ENCODE assay signal across 10 cellular contexts in genomic region chrX:128106630-128107029, GRCh38. TPM values are rescaled to one million over a fixed set of nuclear protein-coding genes. Genes with fewer than 3 reads are reported as not detected.
DNase-seq lines count a peak whose midpoint lies in the region; ATAC-seq, FAIRE-seq and TF ChIP-seq lines count a peak whose summit lies in the region.
"Had no signal": no experiment of that assay in that cellular context is flagged by ENCODE, and none has a peak within 500 bp of the region (broad histone marks: within the 10 kb centered on the region; RNA-seq: fewer than 3 reads in every experiment).

No MANE protein-coding gene starts in this region.

- H3K27me3 ChIP-seq in DND-41 (ENCODE audit: insufficient read depth, low read length, poor library complexity), result no peaks in the 10 kb centered on the region
- no peaks in the 10 kb centered on the region for H3K27me3 ChIP-seq in SK-N-SH (ENCODE audit: insufficient read depth)
- no peaks in the 10 kb centered on the region for H3K27me3 ChIP-seq in HepG2 (ENCODE audit: control insufficient read depth in 1 of 2, insufficient read depth in 2 of 2, low read length in 2 of 2)

- H3K79me2 ChIP-seq in DND-41 (ENCODE audit: insufficient read depth, low read length), result no peaks in the 10 kb centered on the region
- no peaks in the 10 kb centered on the region for H3K79me2 ChIP-seq in SK-N-SH (ENCODE audit: insufficient read depth)
- H3K79me2 ChIP-seq in HepG2 (ENCODE audit: insufficient read depth, low read length), result no peaks in the 10 kb centered on the region

- H3K4me2 ChIP-seq in DND-41 (ENCODE audit: insufficient read depth, low read length), result no peak overlapping the region
- H3K4me2 ChIP-seq in SK-N-SH, result no peak overlapping the region
- H3K4me2 ChIP-seq in HepG2 (ENCODE audit: low read depth, low read length), result no peak overlapping the region

- H3K9ac ChIP-seq in DND-41 (ENCODE audit: low read depth, low read length), result no peak overlapping the region
- no peak overlapping the region for H3K9ac ChIP-seq in SK-N-SH
- no peak overlapping the region for H3K9ac ChIP-seq in HepG2 (ENCODE audit: insufficient read depth, low read depth, low read length)

- CTCF ChIA-PET in SK-N-SH (lab: Yijun Ruan, JAX), result interaction anchor here (0.8 to 2.1 kb wide), 6 partner anchors 71 to 1253 kb away, joined by 3 to 8 read pairs (median 4); no protein-coding TSS in a partner anchor
- CTCF ChIA-PET in HepG2 (lab: Yijun Ruan, JAX; ENCODE audit: low intra/inter-chr PET ratio, low total read pairs), result no interaction called here

- no peak for TF ChIP-seq POLR2A in HepG2 (IDR thresholded peaks at IDR 0.05; ENCODE audit: insufficient read depth in 1 of 2, low read depth in 2 of 2, low read length in 2 of 2)

- TF ChIP-seq RAD21 in SK-N-SH (IDR thresholded peaks at IDR 0.05; ENCODE audit: low read length) (peak; percentile 70), HepG2 (CRISPR knock-in tag; IDR thresholded peaks at IDR 0.05) (no peak)

- in situ Hi-C loops in HepG2 (cut with HindIII; ENCODE audit: extremely low pct_ligation_motif_present, low pct_unique_long_range_greater_than_20kb), result no loop called here

- H3K36me3 ChIP-seq in DND-41 (ENCODE audit: insufficient read depth, low read length) (no peaks in the 10 kb centered on the region), SK-N-SH (replicated peaks in 1 of 2; ENCODE audit: control insufficient read depth in 1 of 2, insufficient read depth in 2 of 2, low read length in 1 of 2) (no peaks in the 10 kb centered on the region), HepG2 (replicated peaks in 1 of 2; ENCODE audit: control insufficient read depth in 1 of 2, insufficient read depth in 2 of 2, low read length in 2 of 2) (no peaks in the 10 kb centered on the region)

- ATAC-seq in DND-41 (ENCODE audit: insufficient read depth, low read depth) (no peak), HepG2 (peak; percentile 85), GM19397 (IDR thresholded peaks at IDR 0.05; ENCODE audit: unreplicated experiment) (no peak)

- no peak overlapping the region for H2AFZ ChIP-seq in DND-41 (ENCODE audit: low read depth, low read length)
- no peak overlapping the region for H2AFZ ChIP-seq in SK-N-SH (ENCODE audit: low read depth)
- no peak overlapping the region for H2AFZ ChIP-seq in HepG2 (ENCODE audit: low read length)

- WGBS in SK-N-SH (ENCODE audit: low lambda C conversion rate), result 0% methylated on average over 1 of the region's 1 CpG
- 0% methylated on average over 1 of the region's 1 CpG for WGBS in HepG2 (ENCODE audit: low lambda C conversion rate)

- TF ChIP-seq CTCF in DND-41 (IDR thresholded peaks at IDR 0.05; ENCODE audit: borderline replicate concordance, extremely low read depth, low read length, poor library complexity, severe bottlenecking) (peak; percentile 53), LNCaP clone FGC (IDR thresholded peaks at IDR 0.05; ENCODE audit: control insufficient read depth, extremely low read depth, insufficient read depth) (peak; percentile 60), SK-N-SH (IDR thresholded peaks at IDR 0.05) (peak; percentile 36), HepG2 (CRISPR knock-in tag; IDR thresholded peaks at IDR 0.05) (peak; percentile 59)

- H4K20me1 ChIP-seq in DND-41 (ENCODE audit: insufficient read depth, low read length), result no peaks in the 10 kb centered on the region
- H4K20me1 ChIP-seq in SK-N-SH (ENCODE audit: insufficient read depth), result no peaks in the 10 kb centered on the region
- H4K20me1 ChIP-seq in HepG2 (ENCODE audit: insufficient read depth, low read length), result no peaks in the 10 kb centered on the region

- H3F3A ChIP-seq in SK-N-SH (replicated peaks; ENCODE audit: insufficient read depth), result no peaks in the 10 kb centered on the region

- no TSS peak for BruUV-seq in HepG2 (replicated peaks; lab: Mats Ljungman, UMichigan)

- intact Hi-C loops in HepG2 (cut with micrococcal nuclease; ENCODE audit: unreplicated experiment), result loop anchor here (1.0 kb wide), 1 partner anchor 1254 kb away; no protein-coding TSS in a partner anchor

- no peaks in the 10 kb centered on the region for H3K9me3 ChIP-seq in DND-41 (ENCODE audit: insufficient read depth, low read length, severe bottlenecking)
- no peaks in the 10 kb centered on the region for H3K9me3 ChIP-seq in SK-N-SH
- no peaks in the 10 kb centered on the region for H3K9me3 ChIP-seq in HepG2 (ENCODE audit: low read length)

- H3K27ac ChIP-seq in DND-41 (ENCODE audit: low read length) (no peak overlapping the region), SK-N-SH (ENCODE audit: low read depth in 2 of 2, low read length in 1 of 2) (no peak overlapping the region), HepG2 (ENCODE audit: extremely low read length, insufficient read depth, low read length) (no peak overlapping the region)

- no peak for DNase-seq in DND-41
- peak; percentile 8 for DNase-seq in LNCaP clone FGC (ENCODE audit: low read depth)
- DNase-seq in SK-N-SH, result peak; percentile 4
- DNase-seq in HepG2 (ENCODE audit: low spot score), result peak; percentile 3
- DNase-seq in COLO829 (ENCODE audit: low spot score), result no peak
- no peak for DNase-seq in activated CD4-positive, alpha-beta T cell treated with anti-CD3 and anti-CD28 coated beads, Interleukin-2, amount 50 U/mL, for 4 hours
- DNase-seq in stimulated activated CD8-positive, alpha-beta memory T cell treated with anti-CD3 and anti-CD28 coated beads, Interleukin-4, amount 100 ng/mL, for 48 hours, result no peak
- DNase-seq: activated naive CD8-positive, alpha-beta T cell treated with anti-CD3 and anti-CD28 coated beads for 36 hours; occipital lobe had no signal

- no peak overlapping the region for H3K4me3 ChIP-seq in DND-41 (ENCODE audit: low read depth in 1 of 2, low read length in 2 of 2)
- H3K4me3 ChIP-seq in LNCaP clone FGC (ENCODE audit: low read depth, low read length), result no peak overlapping the region
- H3K4me3 ChIP-seq in SK-N-SH (ENCODE audit: low read depth in 2 of 2, low read length in 1 of 2), result no peak overlapping the region
- H3K4me3 ChIP-seq in HepG2 (replicated peaks in 1 of 3; ENCODE audit: insufficient read depth in 1 of 3, low read depth in 2 of 3, low read length in 3 of 3), result no peak overlapping the region

- POLR2A ChIA-PET in SK-N-SH (lab: Yijun Ruan, JAX), result no interaction called here
- POLR2A ChIA-PET in HepG2 (lab: Yijun Ruan, JAX), result no interaction called here

- H3K9me2 ChIP-seq in SK-N-SH, result no peaks in the 10 kb centered on the region

- peak; percentile 37 for FAIRE-seq in HepG2 (lab: Jason Lieb, UNC)

- H3K4me1 ChIP-seq in DND-41 (ENCODE audit: insufficient read depth, low read length) (no peaks in the 10 kb centered on the region), SK-N-SH (ENCODE audit: control insufficient read depth in 1 of 2, insufficient read depth in 2 of 2, low read depth in 1 of 2, low read length in 1 of 2) (no peaks in the 10 kb centered on the region), HepG2 (ENCODE audit: insufficient read depth, low read length) (no peaks in the 10 kb centered on the region)

- TF ChIP-seq EP300 in SK-N-SH (IDR thresholded peaks at IDR 0.05; ENCODE audit: borderline replicate concordance in 1 of 2, low read depth in 1 of 2, low read length in 1 of 2), result no peak
- TF ChIP-seq EP300 in HepG2 (IDR thresholded peaks at IDR 0.05; ENCODE audit: low read depth in 2 of 2, low read length in 2 of 2), result no peak
- no peak for TF ChIP-seq EP300 in HepG2 (CRISPR knock-in tag; IDR thresholded peaks at IDR 0.05; ENCODE audit: borderline replicate concordance)

TF ChIP-seq in SK-N-SH, 30 proteins besides CTCF, POLR2A, EP300 and RAD21 (continues in another document):
- no peak for TF ChIP-seq NRF1 (IDR thresholded peaks at IDR 0.05; ENCODE audit: low read depth, low read length)
- no peak for TF ChIP-seq CHD2 (IDR thresholded peaks at IDR 0.05; ENCODE audit: low read length, partially characterized antibody)
- peak; percentile 55 for TF ChIP-seq SMC3 (IDR thresholded peaks at IDR 0.05; ENCODE audit: low read depth, low read length)
- TF ChIP-seq POLR2AphosphoS5 (IDR thresholded peaks at IDR 0.05; ENCODE audit: low read depth, low read length), result no peak

TF ChIP-seq in HepG2, 621 proteins besides CTCF, POLR2A, EP300 and RAD21 (continues in another document):
- TF ChIP-seq ZNF589 (CRISPR knock-in tag; conservative IDR thresholded peaks at IDR 0.05) (no peak), ZEB1 (IDR thresholded peaks at IDR 0.05; ENCODE audit: insufficient replicate concordance, low read depth) (no peak), STAG1 (CRISPR knock-in tag; IDR thresholded peaks at IDR 0.05) (peak; percentile 71), ZNF672 (CRISPR knock-in tag; IDR thresholded peaks at IDR 0.05) (no peak)

RNA-seq across cellular contexts. Expression of gene ACTRT1, which starts 54.4 kb away (rescaled TPM):
- polyA plus RNA-seq in SK-N-SH (2012; rRNA removed) (not detected in 2 replicates), HepG2 (2011; rRNA removed) (0.07 TPM in 1 of 2 replicates, not detected in the other)
- polyA plus RNA-seq in SK-N-SH (2012; cell fraction: cytosol; rRNA removed), result not detected in 2 replicates
- not detected in 2 replicates for polyA plus RNA-seq in SK-N-SH (2012; cell fraction: nucleus; rRNA removed)
- not detected in 2 replicates for total RNA-seq in HepG2 (2016; rRNA removed; fragmentation: Illumina TruSeq; extraction: Trizol)
- total RNA-seq in HepG2 (2016; cell fraction: cytosol; rRNA removed; fragmentation: Illumina TruSeq; extraction: Trizol; ENCODE audit: low read depth), result not detected in 2 replicates
- total RNA-seq in HepG2 (2016; cell fraction: insoluble cytoplasmic fraction; rRNA removed; fragmentation: Illumina TruSeq; extraction: Trizol), result not detected in 2 replicates
- total RNA-seq in HepG2 (2016; cell fraction: membrane; rRNA removed; fragmentation: Illumina TruSeq; extraction: Trizol), result not detected in 2 replicates
- not detected in 2 replicates for total RNA-seq in HepG2 (2016; cell fraction: nucleus; rRNA removed; fragmentation: Illumina TruSeq; extraction: Trizol)
- not detected in 2 replicates for polyA plus RNA-seq in HepG2 (2011; cell fraction: cytosol; rRNA removed)
- 0.17 and 0.18 TPM in 2 replicates for polyA plus RNA-seq in HepG2 (2011; cell fraction: nucleus; rRNA removed)
- polyA plus RNA-seq in HepG2 (2012), result not detected in 2 replicates
- polyA plus RNA-seq in HepG2 (2016; cell fraction: cytosol; fragmentation: Illumina TruSeq; extraction: Trizol; ENCODE audit: low read depth), result not detected in 2 replicates
- not detected in 2 replicates for polyA plus RNA-seq in HepG2 (2016; cell fraction: insoluble cytoplasmic fraction; fragmentation: Illumina TruSeq; extraction: Trizol; ENCODE audit: low read depth)
- not detected in 2 replicates for polyA plus RNA-seq in HepG2 (2016; cell fraction: membrane; fragmentation: Illumina TruSeq; extraction: Trizol; ENCODE audit: low read depth)
- polyA plus RNA-seq in HepG2 (2016; cell fraction: nucleus; fragmentation: Illumina TruSeq; extraction: Trizol; ENCODE audit: insufficient read depth, low read depth), result not detected in 2 replicates
- polyA minus RNA-seq in HepG2 (2011; rRNA and poly(A)+ RNA removed; ENCODE audit: low replicate concordance), result 0.10 TPM in 1 of 2 replicates, not detected in the other
- polyA minus RNA-seq in HepG2 (2011; cell fraction: cytosol; rRNA and poly(A)+ RNA removed), result not detected in 2 replicates
- polyA minus RNA-seq in HepG2 (2011; cell fraction: nucleus; rRNA and poly(A)+ RNA removed), result 0.26 and 1.2 TPM in 2 replicates
- total RNA-seq: activated naive CD8-positive, alpha-beta T cell treated with anti-CD3 and anti-CD28 coated beads for 36 hours; occipital lobe had no signal

Comparison
In these comparisons a context has a peak if more than half of its experiments do, and no peak if none do; other contexts are left out.
1. DNase-seq: peak in LNCaP clone FGC (single experiment), SK-N-SH (single experiment) and HepG2 (single experiment); none in DND-41 (single experiment), COLO829 (single experiment), activated CD4-positive, alpha-beta T cell treated with anti-CD3 and anti-CD28 coated beads, Interleukin-2, amount 50 U/mL, for 4 hours (0 of 2) and stimulated activated CD8-positive, alpha-beta memory T cell treated with anti-CD3 and anti-CD28 coated beads, Interleukin-4, amount 100 ng/mL, for 48 hours (single experiment).
2. Peak in every context shown above with its lines, with median percentiles within 50 percentile points of each other: CTCF ChIP-seq.